Comparison of ENCODE assay signal across 8 cellular contexts in genomic region chr17:75288359-75288758, GRCh38. TPM values are rescaled to one million over a fixed set of nuclear protein-coding genes. Genes with fewer than 3 reads are reported as not detected.
DNase-seq lines count a peak whose midpoint lies in the region; FAIRE-seq and TF ChIP-seq lines count a peak whose summit lies in the region.

No MANE protein-coding gene starts in this region.

- DNase-seq in activated CD4-positive, alpha-beta T cell treated with anti-CD3 and anti-CD28 coated beads, Interleukin-2, amount 10 ng/mL, durations not matched to agents 7 days and 5 days: no peak
- DNase-seq in activated CD4-positive, alpha-beta T cell treated with anti-CD3 and anti-CD28 coated beads for 4 hours: no peak
- no peak for DNase-seq in keratinocyte (ENCODE audit: low read depth, low spot score)
- no peak for DNase-seq in AG20443 (ENCODE audit: low spot score)
- DNase-seq in middle frontal gyrus (ENCODE audit: extremely low spot score, low spot score): no peak
- no peak for DNase-seq in activated gamma-delta T cell (lab: John Stamatoyannopoulos, UW)

- POLR2A ChIA-PET in activated CD4-positive, alpha-beta T cell treated with anti-CD3 and anti-CD28 coated beads, Interleukin-2, amount 10 ng/mL, durations not matched to agents 7 days and 5 days (lab: Charles Lee): interaction anchor here (1.8 kb wide), 1 partner anchor 18 kb away, joined by 20 read pairs; the partner anchor contains the start of gene MIF4GD

- H3K9ac ChIP-seq in keratinocyte (ENCODE audit: control insufficient read depth, extremely low read depth, insufficient read depth, low read length) (peak overlapping the region; percentile 93), subcutaneous abdominal adipose tissue (ENCODE audit: low read length in 5 of 5) (peak overlapping the region in 1 of 5 donors; percentile 4)

- H3K36me3 ChIP-seq in keratinocyte (ENCODE audit: control insufficient read depth in 2 of 2, extremely low read depth in 1 of 2, insufficient read depth in 2 of 2, low read length in 2 of 2) (peaks cover 3 to 10% of the 10 kb centered on the region in 2 experiments), subcutaneous abdominal adipose tissue (ENCODE audit: control insufficient read depth in 5 of 5, insufficient read depth in 5 of 5, low read length in 5 of 5) (peaks cover 0 to 23% (median 12%) of the 10 kb centered on the region in 5 donors)

- no peak overlapping the region for H3K27ac ChIP-seq in keratinocyte (ENCODE audit: control insufficient read depth, insufficient read depth, low read length)
- H3K27ac ChIP-seq in subcutaneous abdominal adipose tissue (ENCODE audit: low read depth, low read length): no peak overlapping the region

- CTCF ChIA-PET in activated CD4-positive, alpha-beta T cell treated with anti-CD3 and anti-CD28 coated beads, Interleukin-2, amount 10 ng/mL, durations not matched to agents 7 days and 5 days (lab: Charles Lee): interaction anchor here (0.6 to 3.0 kb wide), 9 partner anchors 9 to 235 kb away, joined by 3 to 50 read pairs (median 3); partner anchors contain the start of genes GGA3 and MIF4GD

- peaks cover 7% of the 10 kb centered on the region for H3K79me2 ChIP-seq in keratinocyte (ENCODE audit: control insufficient read depth, insufficient read depth, low read length)

- peaks cover 15% of the 10 kb centered on the region for H3K36me3 Mint-ChIP-seq in activated CD4-positive, alpha-beta T cell treated with anti-CD3 and anti-CD28 coated beads, Interleukin-2, amount 10 ng/mL, durations not matched to agents 7 days and 5 days (ENCODE audit: low read depth)
- H3K36me3 Mint-ChIP-seq in activated naive CD8-positive, alpha-beta T cell: peaks cover 5% of the 10 kb centered on the region

- H3K27ac Mint-ChIP-seq in activated CD4-positive, alpha-beta T cell treated with anti-CD3 and anti-CD28 coated beads, Interleukin-2, amount 10 ng/mL, durations not matched to agents 7 days and 5 days: peak overlapping the region; percentile 100
- peak overlapping the region; percentile 100 for H3K27ac Mint-ChIP-seq in activated naive CD8-positive, alpha-beta T cell

- no peaks in the 10 kb centered on the region for H4K20me1 ChIP-seq in keratinocyte (ENCODE audit: control insufficient read depth, extremely low read depth, insufficient read depth, low read length)

- H3K27me3 Mint-ChIP-seq in activated CD4-positive, alpha-beta T cell treated with anti-CD3 and anti-CD28 coated beads, Interleukin-2, amount 10 ng/mL, durations not matched to agents 7 days and 5 days: no peaks in the 10 kb centered on the region
- no peaks in the 10 kb centered on the region for H3K27me3 Mint-ChIP-seq in activated naive CD8-positive, alpha-beta T cell

- H3K9me3 Mint-ChIP-seq in activated CD4-positive, alpha-beta T cell treated with anti-CD3 and anti-CD28 coated beads, Interleukin-2, amount 10 ng/mL, durations not matched to agents 7 days and 5 days: no peaks in the 10 kb centered on the region
- H3K9me3 Mint-ChIP-seq in activated naive CD8-positive, alpha-beta T cell (ENCODE audit: low read depth): no peaks in the 10 kb centered on the region

- no peak overlapping the region for H2AFZ ChIP-seq in keratinocyte (ENCODE audit: control insufficient read depth, low read length)

- peak overlapping the region; percentile 58 to 85 (median 84) for H3K4me3 ChIP-seq in keratinocyte (ENCODE audit: control insufficient read depth in 2 of 3, extremely low read depth in 1 of 3, insufficient read depth in 2 of 3, low read depth in 1 of 3, low read length in 3 of 3)
- peak overlapping the region; percentile 67 to 95 (median 93) for H3K4me3 ChIP-seq in subcutaneous abdominal adipose tissue (ENCODE audit: low read depth in 1 of 5, low read length in 5 of 5)

- dilution Hi-C loops in keratinocyte (cut with MboI; ENCODE audit: extremely low pct_ligation_motif_present, low sequenced_read_pairs): no loop called here

- no peaks in the 10 kb centered on the region for H3K9me1 ChIP-seq in keratinocyte (ENCODE audit: control insufficient read depth, extremely low read depth, insufficient read depth, low read length)

- H3K4me3 Mint-ChIP-seq in activated CD4-positive, alpha-beta T cell treated with anti-CD3 and anti-CD28 coated beads, Interleukin-2, amount 10 ng/mL, durations not matched to agents 7 days and 5 days: peak overlapping the region; percentile 98
- peak overlapping the region; percentile 98 for H3K4me3 Mint-ChIP-seq in activated naive CD8-positive, alpha-beta T cell

- no peak for FAIRE-seq in keratinocyte (lab: Jason Lieb, UNC)

- no peak for TF ChIP-seq CTCF in keratinocyte (optimal IDR thresholded peaks at IDR 0.05 in 1 of 3, IDR thresholded peaks at IDR 0.05 in 1 of 3, conservative IDR thresholded peaks at IDR 0.05 in 1 of 3; ENCODE audit: extremely low read depth in 1 of 3, insufficient read depth in 2 of 3, low read length in 3 of 3)

- H3K9me3 ChIP-seq in keratinocyte (ENCODE audit: control insufficient read depth, low read depth, low read length) (no peaks in the 10 kb centered on the region), subcutaneous abdominal adipose tissue (ENCODE audit: control insufficient read depth in 5 of 5, low read length in 5 of 5) (no peaks in the 10 kb centered on the region)

- H3K27me3 ChIP-seq in keratinocyte (ENCODE audit: control insufficient read depth, extremely low read depth, insufficient read depth, low read length) (no peaks in the 10 kb centered on the region), subcutaneous abdominal adipose tissue (ENCODE audit: control insufficient read depth in 5 of 5, insufficient read depth in 4 of 5, low read length in 5 of 5) (no peaks in the 10 kb centered on the region)

- H3K4me1 Mint-ChIP-seq in activated CD4-positive, alpha-beta T cell treated with anti-CD3 and anti-CD28 coated beads, Interleukin-2, amount 10 ng/mL, durations not matched to agents 7 days and 5 days: peaks cover 21% of the 10 kb centered on the region
- H3K4me1 Mint-ChIP-seq in activated naive CD8-positive, alpha-beta T cell (ENCODE audit: low read depth): peaks cover 18% of the 10 kb centered on the region

- H3K4me2 ChIP-seq in keratinocyte (ENCODE audit: control insufficient read depth, extremely low read depth, insufficient read depth, low read depth, low read length): peak overlapping the region; percentile 88

- H3K4me1 ChIP-seq in keratinocyte (ENCODE audit: control insufficient read depth, extremely low read depth, insufficient read depth, low read length) (peaks cover 10% of the 10 kb centered on the region), subcutaneous abdominal adipose tissue (ENCODE audit: control insufficient read depth in 5 of 5, insufficient read depth in 5 of 5, low read length in 5 of 5) (peaks cover 0 to 16% (median 16%) of the 10 kb centered on the region in 5 donors)

RNA-seq across cellular contexts. Expression of gene SLC25A19, which starts 0.9 kb away (rescaled TPM):
- total RNA-seq in activated CD4-positive, alpha-beta T cell treated with anti-CD3 and anti-CD28 coated beads, Interleukin-2, amount 10 ng/mL, durations not matched to agents 7 days and 5 days: 10 to 100 TPM; 27.6 to 30.5 TPM
- polyA plus RNA-seq in keratinocyte: 7.0 to 8.7 TPM (median 8.3 TPM) in 3 replicates
- polyA plus RNA-seq in keratinocyte (2011; ENCODE audit: low read depth): 2.7 TPM
- 5.8 and 7.5 TPM in 2 replicates for polyA plus RNA-seq in keratinocyte (2011; cell fraction: cytosol; rRNA removed)
- polyA plus RNA-seq in keratinocyte (2011; cell fraction: nucleus; rRNA removed): 7.1 and 7.6 TPM in 2 replicates
- 9.6 and 10.2 TPM in 2 replicates for polyA plus RNA-seq in keratinocyte (2012; ENCODE audit: low replicate concordance)
- 7.6 to 10.1 TPM (median 10.0 TPM) in 3 replicates for polyA minus RNA-seq in keratinocyte
- 4.2 TPM for polyA minus RNA-seq in keratinocyte (2011; cell fraction: cytosol; rRNA and poly(A)+ RNA removed)
- 3.3 and 4.9 TPM in 2 replicates for polyA minus RNA-seq in keratinocyte (2011; cell fraction: nucleus; rRNA and poly(A)+ RNA removed)

RNA-seq across cellular contexts. Expression of gene MIF4GD, which starts 17.3 kb away (rescaled TPM):
- total RNA-seq in activated CD4-positive, alpha-beta T cell treated with anti-CD3 and anti-CD28 coated beads, Interleukin-2, amount 10 ng/mL, durations not matched to agents 7 days and 5 days: 10 to 100 TPM; 44.4 to 44.6 TPM
- 15.9 to 18.1 TPM (median 18.0 TPM) in 3 replicates for polyA plus RNA-seq in keratinocyte
- polyA plus RNA-seq in keratinocyte (2011; ENCODE audit: low read depth): 39.7 TPM
- polyA plus RNA-seq in keratinocyte (2011; cell fraction: cytosol; rRNA removed): 16.2 and 20.4 TPM in 2 replicates
- polyA plus RNA-seq in keratinocyte (2011; cell fraction: nucleus; rRNA removed): 7.3 and 11.0 TPM in 2 replicates
- polyA plus RNA-seq in keratinocyte (2012; ENCODE audit: low replicate concordance): 13.9 and 30.4 TPM in 2 replicates
- polyA minus RNA-seq in keratinocyte: 14.7 to 20.3 TPM (median 16.5 TPM) in 3 replicates
- 11.3 TPM for polyA minus RNA-seq in keratinocyte (2011; cell fraction: cytosol; rRNA and poly(A)+ RNA removed)
- 3.6 and 3.7 TPM in 2 replicates for polyA minus RNA-seq in keratinocyte (2011; cell fraction: nucleus; rRNA and poly(A)+ RNA removed)

RNA-seq across cellular contexts. Expression of gene MRPS7, which starts 26.7 kb away (rescaled TPM):
- 10 to 100 TPM; 35.4 to 38.2 TPM for total RNA-seq in activated CD4-positive, alpha-beta T cell treated with anti-CD3 and anti-CD28 coated beads, Interleukin-2, amount 10 ng/mL, durations not matched to agents 7 days and 5 days
- 62.8 to 79.0 TPM (median 71.5 TPM) in 3 replicates for polyA plus RNA-seq in keratinocyte
- 29.4 TPM for polyA plus RNA-seq in keratinocyte (2011; ENCODE audit: low read depth)
- polyA plus RNA-seq in keratinocyte (2011; cell fraction: cytosol; rRNA removed): 62.7 and 69.3 TPM in 2 replicates
- 42.5 and 43.2 TPM in 2 replicates for polyA plus RNA-seq in keratinocyte (2011; cell fraction: nucleus; rRNA removed)
- 42.6 and 61.5 TPM in 2 replicates for polyA plus RNA-seq in keratinocyte (2012; ENCODE audit: low replicate concordance)
- polyA minus RNA-seq in keratinocyte: 33.0 to 46.9 TPM (median 39.6 TPM) in 3 replicates
- 31.5 TPM for polyA minus RNA-seq in keratinocyte (2011; cell fraction: cytosol; rRNA and poly(A)+ RNA removed)
- 9.9 and 12.6 TPM in 2 replicates for polyA minus RNA-seq in keratinocyte (2011; cell fraction: nucleus; rRNA and poly(A)+ RNA removed)

RNA-seq across cellular contexts. Expression of gene GGA3, which starts 27.0 kb away (rescaled TPM):
- total RNA-seq in activated CD4-positive, alpha-beta T cell treated with anti-CD3 and anti-CD28 coated beads, Interleukin-2, amount 10 ng/mL, durations not matched to agents 7 days and 5 days: 10 to 100 TPM; 80.2 to 86.1 TPM
- 22.3 to 25.2 TPM (median 22.7 TPM) in 3 replicates for polyA plus RNA-seq in keratinocyte
- polyA plus RNA-seq in keratinocyte (2011; ENCODE audit: low read depth): 29.9 TPM
- polyA plus RNA-seq in keratinocyte (2011; cell fraction: cytosol; rRNA removed): 11.7 and 13.3 TPM in 2 replicates
- 72.2 and 73.0 TPM in 2 replicates for polyA plus RNA-seq in keratinocyte (2011; cell fraction: nucleus; rRNA removed)
- 18.8 and 21.2 TPM in 2 replicates for polyA plus RNA-seq in keratinocyte (2012; ENCODE audit: low replicate concordance)
- polyA minus RNA-seq in keratinocyte: 26.4 to 47.8 TPM (median 31.0 TPM) in 3 replicates
- 19.8 TPM for polyA minus RNA-seq in keratinocyte (2011; cell fraction: cytosol; rRNA and poly(A)+ RNA removed)
- polyA minus RNA-seq in keratinocyte (2011; cell fraction: nucleus; rRNA and poly(A)+ RNA removed): 23.3 and 29.6 TPM in 2 replicates
